Comparison of ENCODE assay signal across 8 cellular contexts in the genomic region with DNA sequence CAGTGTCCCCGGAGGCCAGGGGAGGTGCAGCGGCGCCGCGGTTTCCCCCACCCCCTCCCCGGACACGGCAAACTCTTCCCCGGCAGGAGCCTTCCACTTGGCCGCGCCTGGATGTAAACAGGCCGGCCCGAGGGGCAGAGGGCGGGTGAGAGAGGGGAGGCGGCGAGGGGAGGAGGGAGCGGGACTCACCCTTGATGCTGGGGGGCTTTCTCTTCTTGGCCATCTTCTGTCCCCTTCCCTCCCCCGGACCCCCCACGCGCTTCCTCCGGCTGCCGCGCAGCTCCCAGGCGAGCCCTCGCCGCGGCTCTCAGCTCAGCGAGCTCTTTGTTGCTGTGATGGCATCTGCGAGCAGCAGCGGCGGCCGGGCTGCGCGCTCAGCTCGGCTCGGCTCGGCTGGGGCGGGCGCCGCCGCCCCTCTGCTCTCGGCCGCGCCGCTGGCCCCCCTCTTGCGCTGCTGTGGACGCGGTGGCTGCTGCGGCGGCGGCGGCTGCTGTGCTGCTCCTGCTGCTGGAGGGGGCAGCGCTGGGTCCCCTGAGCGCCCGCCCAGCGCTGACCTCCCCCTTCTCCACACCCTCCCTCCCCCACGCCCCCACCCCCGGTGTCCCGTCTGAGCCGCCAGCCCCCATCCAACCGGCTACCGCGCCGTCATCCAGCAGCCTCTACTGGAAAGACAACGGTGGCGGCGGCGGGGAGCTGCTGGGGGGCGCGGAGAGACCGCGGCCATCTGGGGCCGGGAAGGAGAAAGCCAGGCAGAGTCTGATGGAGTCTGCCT. TPM values are rescaled to one million over a fixed set of nuclear protein-coding genes. Genes with fewer than 3 reads are reported as not detected.
DNase-seq lines count a peak whose midpoint lies in the region; ATAC-seq, FAIRE-seq and TF ChIP-seq lines count a peak whose summit lies in the region.

No MANE protein-coding gene starts in this region.

- BruUV-seq in PC-9 (replicated peaks; lab: Mats Ljungman, UMichigan): no TSS peak

- POLR2A ChIA-PET in PC-9 (lab: Charles Lee; ENCODE audit: unreplicated experiment): no interaction called here

- intact Hi-C loops in PC-9 (cut with micrococcal nuclease; ENCODE audit: unreplicated experiment): no loop called here
- intact Hi-C loops in spleen (cut with DNase I; ENCODE audit: low total_unique reads): no loop called here

- no peaks in the 10 kb centered on the region for H3K79me2 ChIP-seq in PC-9 (ENCODE audit: low read depth)

- no peaks in the 10 kb centered on the region for H3F3A ChIP-seq in PC-9 (ENCODE audit: insufficient read depth, low read depth)

- H3K36me3 ChIP-seq in HAP-1 (replicated peaks) (no peaks in the 10 kb centered on the region), PC-9 (ENCODE audit: low read depth) (no peaks in the 10 kb centered on the region), spleen (no peaks in the 10 kb centered on the region), small intestine (ENCODE audit: control insufficient read depth in 2 of 2, insufficient read depth in 2 of 2, low read length in 2 of 2) (no peaks in the 10 kb centered on the region)

- CTCF ChIA-PET in PC-9 (lab: Charles Lee): no interaction called here

- in situ Hi-C loops in HAP-1 (cut with MboI; ENCODE audit: low sequenced_read_pairs): no loop called here
- in situ Hi-C loops in T47D (cut with HindIII; ENCODE audit: low pct_unique_long_range_greater_than_20kb, low sequenced_read_pairs): no loop called here

- no peak for ATAC-seq in GM21737 (IDR thresholded peaks at IDR 0.05; ENCODE audit: unreplicated experiment)

- DNase-seq in DMS53 treated with DMSO at 0.1 percent for 48 hours (lab: John Stamatoyannopoulos, UW; ENCODE audit: unreplicated experiment) (peak; percentile 24), HAP-1 (ENCODE audit: low spot score in 2 of 2) (peak; percentile 27 to 56), PC-9 (no peak), T47D (ENCODE audit: low read depth in 1 of 2, low spot score in 1 of 2) (peak; percentile 34 to 63), iPS-NIHi7 (ENCODE audit: extremely low spot score) (peak; percentile 55), spleen (peak; percentile 79), small intestine (no peak)

- no peak for TF ChIP-seq POLR2A in spleen (IDR thresholded peaks at IDR 0.05)

- peaks cover 7% of the 10 kb centered on the region; the same call in 1 of the 2 replicates for H3K27me3 ChIP-seq in HAP-1 (ENCODE audit: low read depth)
- H3K27me3 ChIP-seq in PC-9 (ENCODE audit: insufficient read depth, low read depth): 0 out of 2 replicates have a peak, but pooled peaks cover 10% of the 10 kb centered on the region
- H3K27me3 ChIP-seq in spleen (replicated peaks in 1 of 7): peaks cover 0 to 70% (median 42%) of the 10 kb centered on the region in 7 donors
- H3K27me3 ChIP-seq in small intestine (ENCODE audit: control insufficient read depth in 2 of 2, insufficient read depth in 2 of 2, low read length in 2 of 2): peaks cover 3 to 14% of the 10 kb centered on the region in 2 donors

- H3K9me2 ChIP-seq in PC-9 (ENCODE audit: insufficient read depth): no peaks in the 10 kb centered on the region

- no peaks in the 10 kb centered on the region for H4K20me1 ChIP-seq in PC-9 (ENCODE audit: insufficient read depth)

- WGBS in spleen, 5 donors: 1 to 3% (median 1%) methylated on average over 40 to 72 of the region's 72 CpGs
- WGBS in small intestine, 3 donors: 0 to 1% (median 1%) methylated on average over 24 to 72 of the region's 72 CpGs

- no peaks in the 10 kb centered on the region for H3K9me3 ChIP-seq in HAP-1
- H3K9me3 ChIP-seq in PC-9 (ENCODE audit: insufficient read depth, low read depth): no peaks in the 10 kb centered on the region
- H3K9me3 ChIP-seq in spleen: no peaks in the 10 kb centered on the region
- H3K9me3 ChIP-seq in small intestine (ENCODE audit: control insufficient read depth, low read depth): no peaks in the 10 kb centered on the region

- TF ChIP-seq CTCF in PC-9 (conservative IDR thresholded peaks at IDR 0.05): no peak
- no peak for TF ChIP-seq CTCF in spleen (IDR thresholded peaks at IDR 0.05 in 8 of 11, conservative IDR thresholded peaks at IDR 0.05 in 3 of 11)

- peak overlapping the region; percentile 78 for H3K4me2 ChIP-seq in PC-9

- no peak for FAIRE-seq in small intestine (lab: Jason Lieb, UNC)

- peak overlapping the region; percentile 81 for H2AFZ ChIP-seq in PC-9

- peak overlapping the region; percentile 47 for H3K4me3 ChIP-seq in HAP-1
- H3K4me3 ChIP-seq in PC-9: peak overlapping the region; percentile 48; the same call in 1 of the 2 replicates
- H3K4me3 ChIP-seq in spleen: peak overlapping the region; percentile 29 to 71 (median 42)
- peak overlapping the region in 1 of 2 donors; percentile 18 for H3K4me3 ChIP-seq in small intestine (ENCODE audit: low read depth in 1 of 2, low read length in 2 of 2)

- no peak overlapping the region for H3K27ac ChIP-seq in PC-9
- no peak overlapping the region for H3K27ac ChIP-seq in spleen
- no peak overlapping the region for H3K27ac ChIP-seq in small intestine (ENCODE audit: low read depth in 1 of 2, low read length in 1 of 2)

- H3K4me1 ChIP-seq in HAP-1 (peaks cover 4% of the 10 kb centered on the region; the same call in 1 of the 2 replicates), PC-9 (replicated peaks; ENCODE audit: insufficient read depth) (peaks cover 3% of the 10 kb centered on the region; the same call in 1 of the 2 replicates), spleen (peaks cover 4 to 31% (median 24%) of the 10 kb centered on the region in 6 donors), small intestine (ENCODE audit: control insufficient read depth in 2 of 2, insufficient read depth in 1 of 2, low read depth in 1 of 2, low read length in 1 of 2) (no peaks in the 10 kb centered on the region)

RNA-seq across cellular contexts. Expression of a gene that starts 4.9 kb away (rescaled TPM):
- total RNA-seq in PC-9 (2021) (0.09 TPM in 1 of 2 replicates, not detected in the other), spleen (1 to 10 TPM in 3 of 7 donors, under 1 TPM in 4; 0.28 to 4.0 (median 0.98) TPM)
- polyA plus RNA-seq in spleen (1 to 10 TPM in 1 of 3 donors, under 1 TPM in 2; 0.30 to 1.2 (median 0.76) TPM), small intestine (1 to 10 TPM in 1 of 3 donors, under 1 TPM in 1, not detected in 1; 0.40 to 1.4 TPM)

Comparison
In these comparisons a context has a peak if more than half of its experiments do, and no peak if none do; other contexts are left out.
1. DNase-seq: peak in DMS53 treated with DMSO at 0.1 percent for 48 hours (single experiment), HAP-1 (2 of 2), T47D (2 of 2), iPS-NIHi7 (single experiment) and spleen (single experiment); none in PC-9 (0 of 2) and small intestine (single experiment).